ENCODE assay signal across 31 cellular contexts in the genomic region with DNA sequence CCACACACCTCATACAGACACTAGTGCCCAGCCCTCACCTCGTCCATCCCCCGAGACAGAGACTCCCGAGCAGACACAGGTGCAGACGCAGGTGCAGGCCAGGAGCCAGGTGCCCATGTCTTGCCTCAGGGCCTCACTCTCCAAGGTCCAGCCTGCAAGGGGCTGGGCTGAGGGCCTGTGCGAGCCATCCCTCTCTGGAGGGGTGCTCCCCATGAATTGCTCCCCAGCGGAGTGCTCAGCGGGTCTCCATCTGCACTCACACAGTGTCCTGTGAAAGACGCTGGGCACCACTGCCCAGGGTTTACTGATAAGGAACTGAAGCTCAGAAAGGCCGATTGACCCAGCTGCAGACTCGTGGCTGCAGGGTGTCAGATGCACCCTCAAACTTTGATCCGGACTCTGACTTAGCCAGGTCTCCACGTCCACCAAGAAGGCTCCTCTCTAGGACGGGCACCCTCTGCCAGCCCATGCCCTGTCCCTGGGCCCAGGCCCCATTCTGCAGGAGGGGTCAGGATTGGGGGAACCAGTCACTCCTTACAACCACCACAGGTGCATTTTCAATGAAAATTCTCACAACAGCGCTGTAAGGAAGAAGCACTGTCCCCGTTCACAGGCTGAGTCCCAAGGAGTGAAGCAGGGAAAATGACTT. TPM values are rescaled to one million over a fixed set of nuclear protein-coding genes. Genes with fewer than 3 reads are reported as not detected.
DNase-seq lines count a peak whose midpoint lies in the region; ATAC-seq, FAIRE-seq and TF ChIP-seq lines count a peak whose summit lies in the region.
"Had no signal": no experiment of that assay in that cellular context is flagged by ENCODE, and none has a peak within 500 bp of the region (broad histone marks: within the 10 kb centered on the region; RNA-seq: fewer than 3 reads in every experiment).

No MANE protein-coding gene starts in this region.

- H3K4me2 ChIP-seq in K562 (ENCODE audit: insufficient read depth, low read length): no peak overlapping the region

- peaks cover 21% of the 10 kb centered on the region for H3K36me3 Mint-ChIP-seq in activated CD8-positive, alpha-beta T cell treated with anti-CD3 and anti-CD28 coated beads, Interleukin-2, amount 10 ng/mL, durations not matched to agents 7 days and 5 days (ENCODE audit: low read depth)
- peaks cover 16% of the 10 kb centered on the region for H3K36me3 Mint-ChIP-seq in activated CD8-positive, alpha-beta T cell treated with anti-CD3 and anti-CD28 coated beads for 36 hours (ENCODE audit: low read depth)

- H3K36me3 ChIP-seq in HEK293 (ENCODE audit: control insufficient read depth in 2 of 2, insufficient read depth in 1 of 2, low read length in 2 of 2) (peaks cover 0 to 24% of the 10 kb centered on the region in 2 experiments; a peak in 2 of 3 replicates), K562 (ENCODE audit: control insufficient read depth, insufficient read depth, low read length) (peaks cover 42% of the 10 kb centered on the region), spleen (peaks cover 0 to 7% (median 0%) of the 10 kb centered on the region in 6 donors)
- H3K36me3 ChIP-seq: brain microvascular endothelial cell, heart right ventricle had no signal

- H3K27me3 ChIP-seq in K562 (ENCODE audit: control insufficient read depth in 2 of 2, insufficient read depth in 2 of 2, low read length in 2 of 2) (no peaks in the 10 kb centered on the region), spleen (replicated peaks in 1 of 7) (no peaks in the 10 kb centered on the region)
- H3K27me3 ChIP-seq: brain microvascular endothelial cell, dorsolateral prefrontal cortex, heart right ventricle, SJCRH30 had no signal

- no peaks in the 10 kb centered on the region for H3K79me2 ChIP-seq in K562 (ENCODE audit: control insufficient read depth, insufficient read depth, low read length)

- H4K20me1 ChIP-seq in K562 (replicated peaks; ENCODE audit: control insufficient read depth, insufficient read depth, low read length): peaks cover 4% of the 10 kb centered on the region; the same call in 1 of the 2 replicates

- no peak for ATAC-seq in activated CD8-positive, alpha-beta T cell treated with anti-CD3 and anti-CD28 coated beads, Interleukin-2, amount 10 ng/mL, durations not matched to agents 7 days and 5 days
- no peak for ATAC-seq in activated CD8-positive, alpha-beta T cell treated with anti-CD3 and anti-CD28 coated beads for 36 hours
- ATAC-seq in K562: no peak
- ATAC-seq: activated T-cell treated with anti-CD3 and anti-CD28 coated beads, Interleukin-2, amount 50 U/mL, for 72 hours; CD8-positive, alpha-beta T cell had no signal

- H3K4me1 ChIP-seq in HEK293 (ENCODE audit: control insufficient read depth, insufficient read depth, low read length): no peaks in the 10 kb centered on the region
- H3K4me1 ChIP-seq in K562 (replicated peaks in 1 of 2; ENCODE audit: control insufficient read depth in 2 of 2, insufficient read depth in 2 of 2, low read length in 2 of 2): peaks cover under 1 to 44% of the 10 kb centered on the region in 2 experiments
- peaks cover 11 to 72% (median 58%) of the 10 kb centered on the region in 6 donors for H3K4me1 ChIP-seq in spleen
- H3K4me1 ChIP-seq: SJCRH30 had no signal

- no peak overlapping the region for H3K4me3 ChIP-seq in HEK293 (ENCODE audit: low read depth, low read length)
- H3K4me3 ChIP-seq in K562: no peak overlapping the region
- H3K4me3 ChIP-seq in spleen: no peak overlapping the region
- H3K4me3 ChIP-seq: dorsolateral prefrontal cortex, heart right ventricle, SJCRH30 had no signal

- 0 out of 4 replicates have a peak overlapping the region, but pooled peaks of 1 of the 2 experiments have one; percentile 52 for H3K9ac ChIP-seq in K562 (ENCODE audit: insufficient read depth in 1 of 2, low read depth in 2 of 2, low read length in 2 of 2)

- no peaks in the 10 kb centered on the region for H3K27me3 Mint-ChIP-seq in activated CD8-positive, alpha-beta T cell treated with anti-CD3 and anti-CD28 coated beads, Interleukin-2, amount 10 ng/mL, durations not matched to agents 7 days and 5 days (ENCODE audit: low read depth)
- H3K27me3 Mint-ChIP-seq in activated CD8-positive, alpha-beta T cell treated with anti-CD3 and anti-CD28 coated beads for 36 hours: no peaks in the 10 kb centered on the region
- H3K27me3 Mint-ChIP-seq: activated CD4-positive, alpha-beta T cell treated with anti-CD3 and anti-CD28 coated beads, Interleukin-2, amount 10 ng/mL, durations not matched to agents 24 days and 14 days had no signal

- POLR2A ChIA-PET in activated CD8-positive, alpha-beta T cell treated with anti-CD3 and anti-CD28 coated beads, Interleukin-2, amount 10 ng/mL, durations not matched to agents 7 days and 5 days (lab: Charles Lee): no interaction called here
- POLR2A ChIA-PET in activated CD8-positive, alpha-beta T cell treated with anti-CD3 and anti-CD28 coated beads for 36 hours (lab: Charles Lee): no interaction called here
- POLR2A ChIA-PET in HEK293 (lab: Yijun Ruan, JAX) (no interaction called here), K562 (lab: Yijun Ruan, JAX) (no interaction called here)

- no peaks in the 10 kb centered on the region for H3K9me3 ChIP-seq in HEK293 (ENCODE audit: control insufficient read depth, insufficient read depth, low read depth, low read length)
- no peaks in the 10 kb centered on the region for H3K9me3 ChIP-seq in K562 (replicated peaks; ENCODE audit: control insufficient read depth, insufficient read depth, low read depth, low read length)
- H3K9me3 ChIP-seq in spleen: no peaks in the 10 kb centered on the region
- H3K9me3 ChIP-seq: heart right ventricle, SJCRH30 had no signal

- no peaks in the 10 kb centered on the region for H3K9me3 Mint-ChIP-seq in activated CD8-positive, alpha-beta T cell treated with anti-CD3 and anti-CD28 coated beads, Interleukin-2, amount 10 ng/mL, durations not matched to agents 7 days and 5 days (ENCODE audit: insufficient read depth)
- no peaks in the 10 kb centered on the region for H3K9me3 Mint-ChIP-seq in activated CD8-positive, alpha-beta T cell treated with anti-CD3 and anti-CD28 coated beads for 36 hours
- H3K9me3 Mint-ChIP-seq: activated CD4-positive, alpha-beta T cell treated with anti-CD3 and anti-CD28 coated beads, Interleukin-2, amount 10 ng/mL, durations not matched to agents 24 days and 14 days; activated T-cell treated with anti-CD3 and anti-CD28 coated beads, Interleukin-2, amount 50 U/mL, for 72 hours; CD8-positive, alpha-beta T cell; mesothelial cell of epicardium had no signal

- TF ChIP-seq EP300 in K562 (IDR thresholded peaks at IDR 0.05; ENCODE audit: low read length): no peak

- FAIRE-seq in K562 (lab: Jason Lieb, UNC): no peak
- FAIRE-seq: A204.1, endothelial cell of umbilical vein, frontal cortex, H1, kidney, RCC 7860 had no signal

- intact Hi-C loops in activated CD8-positive, alpha-beta T cell treated with anti-CD3 and anti-CD28 coated beads for 36 hours (cut with micrococcal nuclease): no loop called here
- intact Hi-C loops in K562 (cut with micrococcal nuclease): no loop called here
- intact Hi-C loops in spleen (cut with DNase I; ENCODE audit: low total_unique reads): no loop called here

- no peaks in the 10 kb centered on the region for H3K9me1 ChIP-seq in K562 (ENCODE audit: control insufficient read depth, insufficient read depth, low read length)

- TF ChIP-seq CTCF in activated CD8-positive, alpha-beta T cell treated with anti-CD3 and anti-CD28 coated beads for 36 hours (IDR thresholded peaks at IDR 0.05): no peak
- TF ChIP-seq CTCF in HEK293 (tag by site-specific recombination; IDR thresholded peaks at IDR 0.05): no peak
- TF ChIP-seq CTCF in K562 (IDR thresholded peaks at IDR 0.05 in 2 of 3, conservative IDR thresholded peaks at IDR 0.05 in 1 of 3; ENCODE audit: insufficient read depth in 2 of 3, low read depth in 1 of 3, low read length in 3 of 3): no peak
- TF ChIP-seq CTCF in spleen (IDR thresholded peaks at IDR 0.05 in 8 of 11, conservative IDR thresholded peaks at IDR 0.05 in 3 of 11): no peak

- BruUV-seq in K562 (replicated peaks; lab: Mats Ljungman, UMichigan): no TSS peak

- TF ChIP-seq POLR2A in K562 (conservative IDR thresholded peaks at IDR 0.05) (no peak), spleen (IDR thresholded peaks at IDR 0.05) (no peak)

- H3K27ac ChIP-seq in HEK293 (ENCODE audit: extremely low read depth, low read depth, low read length): no peak overlapping the region
- H3K27ac ChIP-seq in K562 (ENCODE audit: extremely low read depth, low read depth, low read length): no peak overlapping the region
- peak overlapping the region in 5 of 8 donors; percentile 70 to 90 (median 85) for H3K27ac ChIP-seq in spleen
- H3K27ac ChIP-seq: brain microvascular endothelial cell, dorsolateral prefrontal cortex, heart right ventricle, SJCRH30, VCaP had no signal

- DNase-seq in activated CD8-positive, alpha-beta T cell treated with anti-CD3 and anti-CD28 coated beads, Interleukin-2, amount 10 ng/mL, durations not matched to agents 7 days and 5 days: no peak
- DNase-seq in activated CD8-positive, alpha-beta T cell treated with anti-CD3 and anti-CD28 coated beads for 36 hours: no peak
- DNase-seq in K562 (ENCODE audit: extremely low read depth in 1 of 4, low spot score in 3 of 4) (no peak), spleen (no peak), NCI-H2029 treated with DMSO at 0.1 percent for 48 hours (lab: John Stamatoyannopoulos, UW) (no peak), hypothalamus (lab: John Stamatoyannopoulos, UW) (no peak), LoVo (ENCODE audit: low spot score) (no peak)
- DNase-seq: activated CD4-positive, alpha-beta T cell treated with anti-CD3 and anti-CD28 coated beads, Interleukin-2, amount 10 ng/mL, durations not matched to agents 24 days and 14 days; activated naive CD4-positive, alpha-beta T cell treated with Interleukin-2 at 50 U/mL for 16 hours; activated T-cell treated with anti-CD3 and anti-CD28 coated beads, Interleukin-2, amount 50 U/mL, for 72 hours; brain microvascular endothelial cell; CD8-positive, alpha-beta T cell; heart right ventricle; Kasumi-1; kidney; NCI-H1436 treated with DMSO at 0.1 percent for 48 hours; NCI-H748 treated with DMSO at 0.1 percent for 48 hours; nucleus accumbens; SJCRH30; stimulated activated naive CD4-positive, alpha-beta T cell; SW 1271; T1000 had no signal

- WGBS in K562 (ENCODE audit: insufficient coverage, low coverage, missing lambda C conversion rate): 87% methylated on average over 15 of the region's 15 CpGs
- WGBS in spleen, 5 donors: 85 to 94% (median 90%) methylated on average over 14 to 15 of the region's 15 CpGs

- in situ Hi-C loops in K562 (cut with MboI): no loop called here

- peaks cover 47% of the 10 kb centered on the region for H3K4me1 Mint-ChIP-seq in activated CD8-positive, alpha-beta T cell treated with anti-CD3 and anti-CD28 coated beads, Interleukin-2, amount 10 ng/mL, durations not matched to agents 7 days and 5 days (ENCODE audit: low read depth)
- H3K4me1 Mint-ChIP-seq in activated CD8-positive, alpha-beta T cell treated with anti-CD3 and anti-CD28 coated beads for 36 hours (ENCODE audit: low read depth): peaks cover 21% of the 10 kb centered on the region

- TF ChIP-seq RAD21 in K562 (CRISPR knock-in tag; conservative IDR thresholded peaks at IDR 0.05 in 1 of 2, IDR thresholded peaks at IDR 0.05 in 1 of 2): no peak

- no peak overlapping the region for H2AFZ ChIP-seq in K562 (ENCODE audit: low read depth, low read length)

- no peak overlapping the region for H3K4me3 Mint-ChIP-seq in activated CD8-positive, alpha-beta T cell treated with anti-CD3 and anti-CD28 coated beads, Interleukin-2, amount 10 ng/mL, durations not matched to agents 7 days and 5 days
- no peak overlapping the region for H3K4me3 Mint-ChIP-seq in activated CD8-positive, alpha-beta T cell treated with anti-CD3 and anti-CD28 coated beads for 36 hours
- H3K4me3 Mint-ChIP-seq: activated CD4-positive, alpha-beta T cell treated with anti-CD3 and anti-CD28 coated beads, Interleukin-2, amount 10 ng/mL, durations not matched to agents 24 days and 14 days; activated T-cell treated with anti-CD3 and anti-CD28 coated beads, Interleukin-2, amount 50 U/mL, for 72 hours; CD8-positive, alpha-beta T cell; mesothelial cell of epicardium had no signal

- peak overlapping the region; percentile 46 for H3K27ac Mint-ChIP-seq in activated CD8-positive, alpha-beta T cell treated with anti-CD3 and anti-CD28 coated beads, Interleukin-2, amount 10 ng/mL, durations not matched to agents 7 days and 5 days
- H3K27ac Mint-ChIP-seq in activated CD8-positive, alpha-beta T cell treated with anti-CD3 and anti-CD28 coated beads for 36 hours: no peak overlapping the region
- H3K27ac Mint-ChIP-seq: activated CD4-positive, alpha-beta T cell treated with anti-CD3 and anti-CD28 coated beads, Interleukin-2, amount 10 ng/mL, durations not matched to agents 24 days and 14 days; activated T-cell treated with anti-CD3 and anti-CD28 coated beads, Interleukin-2, amount 50 U/mL, for 72 hours; CD8-positive, alpha-beta T cell; mesothelial cell of epicardium had no signal

- CTCF ChIA-PET in activated CD8-positive, alpha-beta T cell treated with anti-CD3 and anti-CD28 coated beads, Interleukin-2, amount 10 ng/mL, durations not matched to agents 7 days and 5 days (lab: Charles Lee): no interaction called here
- CTCF ChIA-PET in activated CD8-positive, alpha-beta T cell treated with anti-CD3 and anti-CD28 coated beads for 36 hours (lab: Charles Lee): no interaction called here
- CTCF ChIA-PET in HEK293 (lab: Yijun Ruan, JAX) (interaction anchor here (0.6 to 1.0 kb wide), 2 partner anchors 13 to 30 kb away, joined by 3 read pairs; no protein-coding TSS in a partner anchor), K562 (lab: Yijun Ruan, JAX; ENCODE audit: low intra/inter-chr PET ratio) (no interaction called here)

RNA-seq across cellular contexts. Expression of gene POLR3K, which starts 16.9 kb away (rescaled TPM):
- total RNA-seq in activated CD8-positive, alpha-beta T cell treated with anti-CD3 and anti-CD28 coated beads, Interleukin-2, amount 10 ng/mL, durations not matched to agents 7 days and 5 days: 10 to 100 TPM; 47.7 to 48.2 TPM
- total RNA-seq in activated CD8-positive, alpha-beta T cell treated with anti-CD3 and anti-CD28 coated beads for 36 hours: 10 to 100 TPM; 51.3 to 52.6 TPM
- total RNA-seq in K562 (2011; cell fraction: chromatin; rRNA removed; ENCODE audit: low replicate concordance): 53.1 and 79.0 TPM in 2 replicates
- 47.2 and 48.0 TPM in 2 replicates for total RNA-seq in K562 (2011; cell fraction: nucleolus; rRNA removed)
- 66.1 and 91.1 TPM in 2 replicates for total RNA-seq in K562 (2011; cell fraction: nucleoplasm; rRNA removed)
- 62.7 and 65.7 TPM in 2 replicates for total RNA-seq in K562 (2014; rRNA removed)
- 46.3 and 53.5 TPM in 2 replicates for total RNA-seq in K562 (2014; rRNA removed; fragmentation: Illumina TruSeq; extraction: Trizol)
- 42.1 and 43.7 TPM in 2 replicates for total RNA-seq in K562 (2015; rRNA removed; fragmentation: Illumina TruSeq; extraction: Trizol)
- 86.7 and 90.9 TPM in 2 replicates for total RNA-seq in K562 (2021)
- 86.0 and 95.2 TPM in 2 replicates for polyA plus RNA-seq in K562 (2011; rRNA removed)
- polyA plus RNA-seq in K562 (2011; cell fraction: cytosol; rRNA removed): 138 TPM in 2 replicates
- polyA plus RNA-seq in K562 (2011; cell fraction: nucleus; rRNA removed): 48.9 and 51.4 TPM in 2 replicates
- polyA plus RNA-seq in K562 (2012): 55.3 and 115 TPM in 2 replicates
- polyA plus RNA-seq in K562 (2014; fragmentation: Illumina TruSeq; extraction: Trizol): 68.2 and 81.3 TPM in 2 replicates
- polyA plus RNA-seq in K562 (2014; fragmentation: Nextera tagmentation; extraction: Ambion mirVana): 100 to 1,000 TPM; 304 to 315 TPM
- 120 and 135 TPM in 2 replicates for polyA plus RNA-seq in K562 (2014; rRNA removed)
- 81.3 and 98.4 TPM in 2 replicates for polyA minus RNA-seq in K562 (2011; rRNA and poly(A)+ RNA removed)
- 37.8 and 43.4 TPM in 2 replicates for polyA minus RNA-seq in K562 (2011; cell fraction: cytosol; rRNA and poly(A)+ RNA removed)
- 17.2 and 28.0 TPM in 2 replicates for polyA minus RNA-seq in K562 (2011; cell fraction: nucleus; rRNA and poly(A)+ RNA removed)
- 10 to 100 TPM in 4 of 7 donors, 1 to 10 TPM in 3; 5.2 to 17.9 (median 13.2) TPM for total RNA-seq in spleen
- polyA plus RNA-seq in spleen: 10 to 100 TPM; 13.1 to 24.1 (median 21.2) TPM

RNA-seq across cellular contexts. Expression of gene SNRNP25, which starts 17.2 kb away (rescaled TPM):
- total RNA-seq in activated CD8-positive, alpha-beta T cell treated with anti-CD3 and anti-CD28 coated beads, Interleukin-2, amount 10 ng/mL, durations not matched to agents 7 days and 5 days: 10 to 100 TPM; 62.3 to 63.2 TPM
- 10 to 100 TPM; 39.4 to 39.7 TPM for total RNA-seq in activated CD8-positive, alpha-beta T cell treated with anti-CD3 and anti-CD28 coated beads for 36 hours
- total RNA-seq in K562 (2011; cell fraction: chromatin; rRNA removed; ENCODE audit: low replicate concordance): 58.7 and 108 TPM in 2 replicates
- total RNA-seq in K562 (2011; cell fraction: nucleolus; rRNA removed): 59.2 and 64.4 TPM in 2 replicates
- total RNA-seq in K562 (2011; cell fraction: nucleoplasm; rRNA removed): 61.2 and 70.4 TPM in 2 replicates
- total RNA-seq in K562 (2014; rRNA removed) (176 and 178 TPM in 2 replicates), K562 (2014; rRNA removed; fragmentation: Illumina TruSeq; extraction: Trizol) (78.8 and 107 TPM in 2 replicates), K562 (2015; rRNA removed; fragmentation: Illumina TruSeq; extraction: Trizol) (106 and 108 TPM in 2 replicates), K562 (2021) (123 and 124 TPM in 2 replicates), spleen (10 to 100 TPM; 13.6 to 25.1 (median 17.2) TPM)
- polyA plus RNA-seq in K562 (2011; rRNA removed) (116 and 117 TPM in 2 replicates), K562 (2014; fragmentation: Illumina TruSeq; extraction: Trizol) (103 and 132 TPM in 2 replicates), K562 (2014; fragmentation: Nextera tagmentation; extraction: Ambion mirVana) (10 to 100 TPM; 59.0 to 61.5 TPM), K562 (2014; rRNA removed) (122 and 154 TPM in 2 replicates), spleen (10 to 100 TPM; 39.8 to 48.1 (median 46.6) TPM)
- polyA plus RNA-seq in K562 (2011; cell fraction: cytosol; rRNA removed): 102 and 106 TPM in 2 replicates
- polyA plus RNA-seq in K562 (2011; cell fraction: nucleus; rRNA removed): 107 and 113 TPM in 2 replicates
- polyA plus RNA-seq in K562 (2012): 70.9 and 149 TPM in 2 replicates
- 48.3 and 52.8 TPM in 2 replicates for polyA minus RNA-seq in K562 (2011; rRNA and poly(A)+ RNA removed)
- 20.9 and 31.3 TPM in 2 replicates for polyA minus RNA-seq in K562 (2011; cell fraction: cytosol; rRNA and poly(A)+ RNA removed)
- polyA minus RNA-seq in K562 (2011; cell fraction: nucleus; rRNA and poly(A)+ RNA removed): 18.3 and 31.3 TPM in 2 replicates

RNA-seq across cellular contexts. Expression of gene RHBDF1, which starts 36.0 kb away (rescaled TPM):
- under 1 TPM in 1 of 2 experiments, not detected in 1; 0.40 TPM for total RNA-seq in activated CD8-positive, alpha-beta T cell treated with anti-CD3 and anti-CD28 coated beads, Interleukin-2, amount 10 ng/mL, durations not matched to agents 7 days and 5 days
- under 1 TPM in 1 of 2 experiments, not detected in 1; 0.61 TPM for total RNA-seq in activated CD8-positive, alpha-beta T cell treated with anti-CD3 and anti-CD28 coated beads for 36 hours
- 63.2 and 128 TPM in 2 replicates for total RNA-seq in K562 (2011; cell fraction: chromatin; rRNA removed; ENCODE audit: low replicate concordance)
- 70.9 and 80.0 TPM in 2 replicates for total RNA-seq in K562 (2011; cell fraction: nucleolus; rRNA removed)
- total RNA-seq in K562 (2011; cell fraction: nucleoplasm; rRNA removed): 60.5 TPM in 2 replicates
- total RNA-seq in K562 (2014; rRNA removed) (4.5 and 5.9 TPM in 2 replicates), K562 (2014; rRNA removed; fragmentation: Illumina TruSeq; extraction: Trizol) (1.2 and 1.3 TPM in 2 replicates), K562 (2015; rRNA removed; fragmentation: Illumina TruSeq; extraction: Trizol) (1.2 and 1.6 TPM in 2 replicates), K562 (2021) (6.9 and 7.1 TPM in 2 replicates), spleen (10 to 100 TPM in 4 of 7 donors, 1 to 10 TPM in 3; 6.5 to 23.0 (median 14.9) TPM)
- polyA plus RNA-seq in K562 (2011; rRNA removed) (8.2 and 20.0 TPM in 2 replicates), K562 (2014; fragmentation: Illumina TruSeq; extraction: Trizol) (4.2 and 5.5 TPM in 2 replicates), K562 (2014; fragmentation: Nextera tagmentation; extraction: Ambion mirVana) (1 to 10 TPM; 1.0 to 2.0 TPM), K562 (2014; rRNA removed) (6.0 and 6.9 TPM in 2 replicates), spleen (10 to 100 TPM in 1 of 3 donors, 1 to 10 TPM in 2; 7.0 to 11.4 (median 9.2) TPM)
- 9.3 and 10.9 TPM in 2 replicates for polyA plus RNA-seq in K562 (2011; cell fraction: cytosol; rRNA removed)
- polyA plus RNA-seq in K562 (2011; cell fraction: nucleus; rRNA removed): 210 and 244 TPM in 2 replicates
- 3.0 and 13.0 TPM in 2 replicates for polyA plus RNA-seq in K562 (2012)
- 2.7 and 4.6 TPM in 2 replicates for polyA minus RNA-seq in K562 (2011; rRNA and poly(A)+ RNA removed)
- 3.7 and 10.0 TPM in 2 replicates for polyA minus RNA-seq in K562 (2011; cell fraction: cytosol; rRNA and poly(A)+ RNA removed)
- 15.8 and 22.8 TPM in 2 replicates for polyA minus RNA-seq in K562 (2011; cell fraction: nucleus; rRNA and poly(A)+ RNA removed)

RNA-seq across cellular contexts. Expression of gene MPG, which starts 41.6 kb away (rescaled TPM):
- 10 to 100 TPM; 48.6 to 49.3 TPM for total RNA-seq in activated CD8-positive, alpha-beta T cell treated with anti-CD3 and anti-CD28 coated beads, Interleukin-2, amount 10 ng/mL, durations not matched to agents 7 days and 5 days
- total RNA-seq in activated CD8-positive, alpha-beta T cell treated with anti-CD3 and anti-CD28 coated beads for 36 hours: 10 to 100 TPM; 51.7 to 54.2 TPM
- total RNA-seq in K562 (2011; cell fraction: chromatin; rRNA removed; ENCODE audit: low replicate concordance): 6.3 and 35.1 TPM in 2 replicates
- 52.2 and 54.0 TPM in 2 replicates for total RNA-seq in K562 (2011; cell fraction: nucleolus; rRNA removed)
- 26.0 and 30.7 TPM in 2 replicates for total RNA-seq in K562 (2011; cell fraction: nucleoplasm; rRNA removed)
- 192 and 226 TPM in 2 replicates for total RNA-seq in K562 (2014; rRNA removed)
- 5.0 and 6.1 TPM in 2 replicates for total RNA-seq in K562 (2014; rRNA removed; fragmentation: Illumina TruSeq; extraction: Trizol)
- total RNA-seq in K562 (2015; rRNA removed; fragmentation: Illumina TruSeq; extraction: Trizol): 47.1 and 52.8 TPM in 2 replicates
- 80.1 and 81.9 TPM in 2 replicates for total RNA-seq in K562 (2021)
- polyA plus RNA-seq in K562 (2011; rRNA removed): 36.2 and 52.2 TPM in 2 replicates
- polyA plus RNA-seq in K562 (2011; cell fraction: cytosol; rRNA removed): 102 and 222 TPM in 2 replicates
- 38.8 and 51.3 TPM in 2 replicates for polyA plus RNA-seq in K562 (2011; cell fraction: nucleus; rRNA removed)
- polyA plus RNA-seq in K562 (2012): 46.7 and 91.8 TPM in 2 replicates
- 21.1 and 55.2 TPM in 2 replicates for polyA plus RNA-seq in K562 (2014; fragmentation: Illumina TruSeq; extraction: Trizol)
- polyA plus RNA-seq in K562 (2014; fragmentation: Nextera tagmentation; extraction: Ambion mirVana): 1 to 10 TPM in 1 of 2 experiments, under 1 TPM in 1; 0.42 to 2.2 TPM
- 138 and 214 TPM in 2 replicates for polyA plus RNA-seq in K562 (2014; rRNA removed)
- 5.7 and 7.4 TPM in 2 replicates for polyA minus RNA-seq in K562 (2011; rRNA and poly(A)+ RNA removed)
- 34.4 and 54.7 TPM in 2 replicates for polyA minus RNA-seq in K562 (2011; cell fraction: cytosol; rRNA and poly(A)+ RNA removed)
- 15.9 and 16.8 TPM in 2 replicates for polyA minus RNA-seq in K562 (2011; cell fraction: nucleus; rRNA and poly(A)+ RNA removed)
- total RNA-seq in spleen: 10 to 100 TPM; 34.8 to 82.4 (median 50.0) TPM
- polyA plus RNA-seq in spleen: 100 to 1,000 TPM; 115 to 122 (median 121) TPM

Comparison
In these comparisons a context has a peak if more than half of its experiments do, and no peak if none do; other contexts are left out.
1. H3K27ac ChIP-seq: peak in spleen (5 of 8); none in HEK293 (single experiment) and K562 (single experiment).